1 cellular context compared by ENCODE assay signal in the genomic region with DNA sequence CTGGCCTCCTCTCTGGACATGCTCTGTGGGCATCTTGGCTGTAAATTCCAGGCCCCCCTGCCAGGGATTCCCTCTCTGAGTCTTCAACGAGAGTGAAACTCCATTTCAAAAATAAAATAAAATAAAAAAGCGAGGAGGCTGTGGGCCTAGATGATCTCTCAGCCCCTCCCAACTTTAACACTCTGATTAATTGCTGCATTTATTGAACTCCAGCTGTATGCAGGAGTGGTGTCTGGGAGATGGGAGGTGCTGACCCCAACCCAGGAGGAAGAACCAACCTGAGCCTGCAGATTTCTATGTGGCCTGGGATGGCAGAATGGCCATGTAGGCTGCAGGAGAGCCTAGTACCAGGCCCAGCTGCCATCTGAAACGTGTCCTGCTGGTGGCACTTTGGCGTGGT.
TF ChIP-seq lines count a peak whose summit lies in the region.

No MANE protein-coding gene starts in this region.

TF ChIP-seq in IMR-90, 13 proteins besides CTCF, POLR2A, EP300 and RAD21:
- TF ChIP-seq MXI1 (IDR thresholded peaks at IDR 0.05; ENCODE audit: borderline replicate concordance, low read depth, low read length) (no peak), NFE2L2 (IDR thresholded peaks at IDR 0.05; ENCODE audit: low read depth, low read length) (no peak), CHD1 (IDR thresholded peaks at IDR 0.05; ENCODE audit: low read depth, low read length) (no peak), FOS (IDR thresholded peaks at IDR 0.05; ENCODE audit: low read depth, low read length) (no peak), RCOR1 (IDR thresholded peaks at IDR 0.05; ENCODE audit: insufficient replicate concordance, low read length) (no peak)
- TF ChIP-seq, protein P1, sequence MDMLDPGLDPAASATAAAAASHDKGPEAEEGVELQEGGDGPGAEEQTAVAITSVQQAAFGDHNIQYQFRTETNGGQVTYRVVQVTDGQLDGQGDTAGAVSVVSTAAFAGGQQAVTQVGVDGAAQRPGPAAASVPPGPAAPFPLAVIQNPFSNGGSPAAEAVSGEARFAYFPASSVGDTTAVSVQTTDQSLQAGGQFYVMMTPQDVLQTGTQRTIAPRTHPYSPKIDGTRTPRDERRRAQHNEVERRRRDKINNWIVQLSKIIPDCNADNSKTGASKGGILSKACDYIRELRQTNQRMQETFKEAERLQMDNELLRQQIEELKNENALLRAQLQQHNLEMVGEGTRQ (IDR thresholded peaks at IDR 0.05; ENCODE audit: low read depth, low read length) = no peak
